Comparison of ENCODE assay signal across 8 cellular contexts in genomic region chrX:1534321-1535168, GRCh38. TPM values are rescaled to one million over a fixed set of nuclear protein-coding genes. Genes with fewer than 3 reads are reported as not detected.
DNase-seq lines count a peak whose midpoint lies in the region; ATAC-seq and TF ChIP-seq lines count a peak whose summit lies in the region.

No MANE protein-coding gene starts in this region.

- no peaks in the 10 kb centered on the region for H3K79me1 ChIP-seq in trophoblast cell (ENCODE audit: low read length)

- H3K36me3 ChIP-seq in trophoblast cell (ENCODE audit: control insufficient read depth in 1 of 2, insufficient read depth in 2 of 2, low read length in 2 of 2) (no peaks in the 10 kb centered on the region), breast epithelium (no peaks in the 10 kb centered on the region)

- H3K23ac ChIP-seq in trophoblast cell (ENCODE audit: low read length), result peak overlapping the region; percentile 40

- no peak overlapping the region for H4K91ac ChIP-seq in trophoblast cell (ENCODE audit: low read depth, low read length)

- no peak overlapping the region for H3K27ac ChIP-seq in trophoblast cell (ENCODE audit: low read depth, low read length)
- H3K27ac ChIP-seq in breast epithelium, result no peak overlapping the region

- H3K4me3 Mint-ChIP-seq in activated T-helper 17 cell treated with anti-CD3 and anti-CD28 coated beads, Interleukin-2, amount 50 U/mL, for 72 hours, result peak overlapping the region; percentile 90

- no peak overlapping the region for H2BK12ac ChIP-seq in trophoblast cell (ENCODE audit: low read length)

- no peaks in the 10 kb centered on the region for H3K9me3 Mint-ChIP-seq in activated T-helper 17 cell treated with anti-CD3 and anti-CD28 coated beads, Interleukin-2, amount 50 U/mL, for 72 hours

- no peak for TF ChIP-seq POLR2A in breast epithelium (IDR thresholded peaks at IDR 0.05)

- H3K27me3 Mint-ChIP-seq in activated T-helper 17 cell treated with anti-CD3 and anti-CD28 coated beads, Interleukin-2, amount 50 U/mL, for 72 hours, result no peaks in the 10 kb centered on the region

- intact Hi-C loops in breast epithelium (cut with DNase I; ENCODE audit: low total_unique reads), result no loop called here

- DNase-seq in SIG-M5 treated with dmso at 0.1 percent for 504 hours (lab: John Stamatoyannopoulos, UW; ENCODE audit: unreplicated experiment), result peak; percentile 70
- DNase-seq in SIG-M5 (lab: John Stamatoyannopoulos, UW), result no peak
- DNase-seq in MV-4-11 (lab: John Stamatoyannopoulos, UW), result peak; percentile 35
- no peak for DNase-seq in trophoblast cell
- no peak for DNase-seq in DMS114 treated with DMSO at 0.1 percent for 48 hours (lab: John Stamatoyannopoulos, UW; ENCODE audit: unreplicated experiment)
- DNase-seq in mucosa of gallbladder (ENCODE audit: low spot score), result no peak
- no peak for DNase-seq in breast epithelium (ENCODE audit: low spot score in 2 of 2)

- no peak overlapping the region for H4K8ac ChIP-seq in trophoblast cell (ENCODE audit: low read depth, low read length)

- peak overlapping the region; percentile 99 for H3K27ac Mint-ChIP-seq in activated T-helper 17 cell treated with anti-CD3 and anti-CD28 coated beads, Interleukin-2, amount 50 U/mL, for 72 hours

- ATAC-seq in activated T-helper 17 cell treated with anti-CD3 and anti-CD28 coated beads, Interleukin-2, amount 50 U/mL, for 72 hours (replicated peaks), result peak; percentile 28

- H2BK120ac ChIP-seq in trophoblast cell (ENCODE audit: insufficient read depth, low read length, poor library complexity), result no peak overlapping the region

- H2BK5ac ChIP-seq in trophoblast cell (ENCODE audit: low read depth, low read length, poor library complexity), result no peak overlapping the region

- H3K9me3 ChIP-seq in trophoblast cell (ENCODE audit: insufficient read depth, low read depth, low read length) (peaks cover 2% of the 10 kb centered on the region), breast epithelium (no peaks in the 10 kb centered on the region)

- peaks cover 8% of the 10 kb centered on the region for H3K4me1 Mint-ChIP-seq in activated T-helper 17 cell treated with anti-CD3 and anti-CD28 coated beads, Interleukin-2, amount 50 U/mL, for 72 hours

- no peak overlapping the region for H2AFZ ChIP-seq in trophoblast cell (ENCODE audit: insufficient read depth, low read length, poor library complexity)

- no peak overlapping the region for H3K4ac ChIP-seq in trophoblast cell (ENCODE audit: low read depth, low read length)

- H4K12ac ChIP-seq in trophoblast cell (ENCODE audit: low read depth, low read length), result no peak overlapping the region

- no peaks in the 10 kb centered on the region for H3K79me2 ChIP-seq in trophoblast cell (ENCODE audit: control insufficient read depth, insufficient read depth, low read length, poor library complexity)

- H3K27me3 ChIP-seq in trophoblast cell (ENCODE audit: insufficient read depth, low read length), result no peaks in the 10 kb centered on the region
- H3K27me3 ChIP-seq in breast epithelium, result peaks cover 0 to 9% of the 10 kb centered on the region in 2 donors

- H3K18ac ChIP-seq in trophoblast cell (ENCODE audit: low read length), result no peak overlapping the region

- H3K14ac ChIP-seq in trophoblast cell (ENCODE audit: low read length), result no peak overlapping the region

- H2AK5ac ChIP-seq in trophoblast cell (ENCODE audit: low read length), result no peak overlapping the region

- H3K4me3 ChIP-seq in trophoblast cell (ENCODE audit: low read depth, low read length), result no peak overlapping the region
- peak overlapping the region in 1 of 3 donors; percentile 38 for H3K4me3 ChIP-seq in breast epithelium

- H3K4me1 ChIP-seq in trophoblast cell (ENCODE audit: control insufficient read depth in 1 of 2, insufficient read depth in 2 of 2, low read length in 2 of 2), result no peaks in the 10 kb centered on the region
- H3K4me1 ChIP-seq in breast epithelium, result no peaks in the 10 kb centered on the region

- H3K9ac ChIP-seq in trophoblast cell (ENCODE audit: low read length), result no peak overlapping the region

- no peak overlapping the region for H3K4me2 ChIP-seq in trophoblast cell (ENCODE audit: low read length)

- peaks cover 47% of the 10 kb centered on the region for H3K36me3 Mint-ChIP-seq in activated T-helper 17 cell treated with anti-CD3 and anti-CD28 coated beads, Interleukin-2, amount 50 U/mL, for 72 hours (ENCODE audit: low read depth)

- WGBS in trophoblast cell (ENCODE audit: extremely low coverage, insufficient coverage, insufficient read length), result no CpG with 5 or more reads among the region's 22 CpGs

- no peak for TF ChIP-seq CTCF in breast epithelium (IDR thresholded peaks at IDR 0.05)

RNA-seq across cellular contexts. Expression of gene P2RY8, which starts 2.4 kb away (rescaled TPM):
- 100 to 1,000 TPM in 1 of 2 donors, 10 to 100 TPM in 1; 89.0 to 105 TPM for total RNA-seq in activated T-helper 17 cell treated with anti-CD3 and anti-CD28 coated beads, Interleukin-2, amount 50 U/mL, for 72 hours
- polyA plus RNA-seq in trophoblast cell (2013), result not detected in 2 replicates
- total RNA-seq in mucosa of gallbladder, result 2.3 TPM
- total RNA-seq in breast epithelium, result 1 to 10 TPM; 1.3 to 3.2 (median 1.5) TPM

RNA-seq across cellular contexts. Expression of gene AKAP17A, which starts 56.9 kb away (rescaled TPM):
- 10 to 100 TPM; 54.3 to 79.4 TPM for total RNA-seq in activated T-helper 17 cell treated with anti-CD3 and anti-CD28 coated beads, Interleukin-2, amount 50 U/mL, for 72 hours
- polyA plus RNA-seq in trophoblast cell (2013), result 62.7 and 64.0 TPM in 2 replicates
- 52.9 TPM for total RNA-seq in mucosa of gallbladder
- 10 to 100 TPM; 32.2 to 62.3 (median 56.3) TPM for total RNA-seq in breast epithelium

Comparison
In these comparisons a context has a peak if more than half of its experiments do, and no peak if none do; other contexts are left out.
1. DNase-seq: peak in SIG-M5 treated with dmso at 0.1 percent for 504 hours (single experiment) and MV-4-11 (single experiment); none in SIG-M5 (single experiment), trophoblast cell (0 of 2), DMS114 treated with DMSO at 0.1 percent for 48 hours (single experiment), mucosa of gallbladder (single experiment) and breast epithelium (0 of 2).
2. RNA of gene P2RY8, which starts 2.4 kb away (total RNA-seq): 89.0 to 105 TPM in activated T-helper 17 cell treated with anti-CD3 and anti-CD28 coated beads, Interleukin-2, amount 50 U/mL, for 72 hours; 2.3 TPM in mucosa of gallbladder (single experiment) and 1.3 to 3.2 TPM in breast epithelium; every median in the first group is over 10 times any median in the second.